Comparison of ENCODE assay signal across 8 cellular contexts in genomic region chr18:25164837-25165791, GRCh38.
DNase-seq lines count a peak whose midpoint lies in the region; ATAC-seq and TF ChIP-seq lines count a peak whose summit lies in the region.

No MANE protein-coding gene starts in this region.

- CTCF ChIA-PET in BJ (lab: Yijun Ruan, JAX), result interaction anchor here (0.7 kb wide), 1 partner anchor 23 kb away, joined by 3 read pairs; no protein-coding TSS in a partner anchor

- no peaks in the 10 kb centered on the region for H3K9me3 Mint-ChIP-seq in activated naive CD4-positive, alpha-beta T cell treated with anti-CD3 and anti-CD28 coated beads, Interleukin-2, amount 50 U/mL, for 72 hours

- peaks cover 3% of the 10 kb centered on the region for H3K36me3 ChIP-seq in BJ (ENCODE audit: control insufficient read depth, insufficient read depth, low read length)
- H3K36me3 ChIP-seq in kidney epithelial cell (ENCODE audit: control insufficient read depth, insufficient read depth, low read length), result no peaks in the 10 kb centered on the region
- H3K36me3 ChIP-seq in urinary bladder (ENCODE audit: insufficient read depth), result no peaks in the 10 kb centered on the region
- H3K36me3 ChIP-seq in H7 (replicated peaks; ENCODE audit: control insufficient read depth, insufficient read depth, low read length), result no peaks in the 10 kb centered on the region

- WGBS in urinary bladder, result 35% methylated on average over 10 of the region's 10 CpGs

- POLR2A ChIA-PET in BJ (lab: Charles Lee), result no interaction called here

- no peaks in the 10 kb centered on the region for H3K36me3 Mint-ChIP-seq in activated naive CD4-positive, alpha-beta T cell treated with anti-CD3 and anti-CD28 coated beads, Interleukin-2, amount 50 U/mL, for 72 hours

- H3K27ac Mint-ChIP-seq in activated naive CD4-positive, alpha-beta T cell treated with anti-CD3 and anti-CD28 coated beads, Interleukin-2, amount 50 U/mL, for 72 hours, result no peak overlapping the region

- no peak for TF ChIP-seq CTCF in BJ (IDR thresholded peaks at IDR 0.05; ENCODE audit: insufficient read depth, low read depth, low read length)
- TF ChIP-seq CTCF in kidney epithelial cell (IDR thresholded peaks at IDR 0.05; ENCODE audit: insufficient read depth, low read length, poor library complexity, severe bottlenecking), result no peak

- ATAC-seq in GM19043 (IDR thresholded peaks at IDR 0.05; ENCODE audit: low read depth, unreplicated experiment) (peak; percentile 89), HG03135 (IDR thresholded peaks at IDR 0.05; ENCODE audit: unreplicated experiment) (peak; percentile 89)
- ATAC-seq in activated naive CD4-positive, alpha-beta T cell treated with anti-CD3 and anti-CD28 coated beads, Interleukin-2, amount 50 U/mL, for 72 hours, result peak; percentile 33 to 75

- no peak overlapping the region for H3K4me3 ChIP-seq in BJ (ENCODE audit: low read depth, low read length)
- H3K4me3 ChIP-seq in kidney epithelial cell (ENCODE audit: low read depth, low read length), result no peak overlapping the region
- peak overlapping the region; percentile 39 for H3K4me3 ChIP-seq in urinary bladder (ENCODE audit: low read depth, low read length)
- H3K4me3 ChIP-seq in H7 (ENCODE audit: insufficient read depth, low read depth, low read length), result no peak overlapping the region

- no peak overlapping the region for H3K27ac ChIP-seq in urinary bladder (ENCODE audit: low read depth)

- no peaks in the 10 kb centered on the region for H3K4me1 ChIP-seq in urinary bladder (ENCODE audit: insufficient read depth)

- DNase-seq in BJ (ENCODE audit: low read depth) (peak; percentile 38), kidney epithelial cell (ENCODE audit: low read depth) (peak; percentile 1), H7 (no peak), UCSD-AML1 (lab: John Stamatoyannopoulos, UW; ENCODE audit: unreplicated experiment) (no peak)
- no peak for DNase-seq in activated naive CD4-positive, alpha-beta T cell treated with anti-CD3 and anti-CD28 coated beads, Interleukin-2, amount 50 U/mL, for 72 hours (ENCODE audit: low spot score in 2 of 2)

- H3K27me3 ChIP-seq in BJ (ENCODE audit: control insufficient read depth, insufficient read depth, low read length) (no peaks in the 10 kb centered on the region), kidney epithelial cell (ENCODE audit: control insufficient read depth, insufficient read depth, low read length) (no peaks in the 10 kb centered on the region), H7 (ENCODE audit: control insufficient read depth, insufficient read depth, low read length) (no peaks in the 10 kb centered on the region)

Comparison
In these comparisons a context has a peak if more than half of its experiments do, and no peak if none do; other contexts are left out.
1. DNase-seq: peak in BJ (single experiment) and kidney epithelial cell (single experiment); none in activated naive CD4-positive, alpha-beta T cell treated with anti-CD3 and anti-CD28 coated beads, Interleukin-2, amount 50 U/mL, for 72 hours (0 of 2), H7 (single experiment) and UCSD-AML1 (single experiment).
2. Peak in every context shown above with its lines, with median percentiles within 50 percentile points of each other: ATAC-seq.